In genomic region chr16:79599837-79600635, GRCh38 we compare ENCODE assay signal across 8 cellular contexts. TPM values are rescaled to one million over a fixed set of nuclear protein-coding genes. Genes with fewer than 3 reads are reported as not detected.
A peak's percentile ranks its signal among the peaks of the same experiment; 100 is the strongest.
DNase-seq lines count a peak whose midpoint lies in the region; ATAC-seq and TF ChIP-seq lines count a peak whose summit lies in the region.

No MANE protein-coding gene starts in this region.

- H3K27ac ChIP-seq in colonic mucosa: peak overlapping the region; percentile 79

- peaks cover 4% of the 10 kb centered on the region for H3K27me3 ChIP-seq in colonic mucosa

- no peak for TF ChIP-seq CTCF in colonic mucosa (IDR thresholded peaks at IDR 0.05)

- intact Hi-C loops in colonic mucosa (cut with DNase I): loop anchor here (10.0 kb wide), 3 partner anchors 175 to 1095 kb away; no protein-coding TSS in a partner anchor

- no peaks in the 10 kb centered on the region for H3K4me1 ChIP-seq in colonic mucosa

- H3K9me3 ChIP-seq in colonic mucosa: no peaks in the 10 kb centered on the region

- peak overlapping the region; percentile 66 for H3K4me3 ChIP-seq in colonic mucosa

- no peaks in the 10 kb centered on the region for H3K36me3 ChIP-seq in colonic mucosa

- DNase-seq in GDM1 (lab: John Stamatoyannopoulos, UW): peak; percentile 10
- DNase-seq in HuH-7.5 (ENCODE audit: low spot score): peak; percentile 81
- DNase-seq in T-helper 22 cell (ENCODE audit: low read depth): peak; percentile 46
- peak; percentile 32 for DNase-seq in colonic mucosa
- peak; percentile 89 for DNase-seq in left kidney (ENCODE audit: low read depth, low spot score)
- DNase-seq in stimulated activated CD4-positive, alpha-beta T cell treated with anti-CD3 and anti-CD28 coated beads, Interleukin-4, amount 100 ng/mL, for 24 hours: peak; percentile 33
- no peak for DNase-seq in pons (ENCODE audit: low spot score)

- peak overlapping the region; percentile 73 to 86 for H3K9ac ChIP-seq in colonic mucosa (ENCODE audit: low read depth in 2 of 2, low read length in 2 of 2)

- no peak for ATAC-seq in HG03378 (IDR thresholded peaks at IDR 0.05; ENCODE audit: unreplicated experiment)

RNA-seq across cellular contexts. Expression of gene MAF, which starts 0.5 kb away (rescaled TPM):
- 10 to 100 TPM; 12.3 to 21.1 TPM for total RNA-seq in colonic mucosa
